In the genomic region with DNA sequence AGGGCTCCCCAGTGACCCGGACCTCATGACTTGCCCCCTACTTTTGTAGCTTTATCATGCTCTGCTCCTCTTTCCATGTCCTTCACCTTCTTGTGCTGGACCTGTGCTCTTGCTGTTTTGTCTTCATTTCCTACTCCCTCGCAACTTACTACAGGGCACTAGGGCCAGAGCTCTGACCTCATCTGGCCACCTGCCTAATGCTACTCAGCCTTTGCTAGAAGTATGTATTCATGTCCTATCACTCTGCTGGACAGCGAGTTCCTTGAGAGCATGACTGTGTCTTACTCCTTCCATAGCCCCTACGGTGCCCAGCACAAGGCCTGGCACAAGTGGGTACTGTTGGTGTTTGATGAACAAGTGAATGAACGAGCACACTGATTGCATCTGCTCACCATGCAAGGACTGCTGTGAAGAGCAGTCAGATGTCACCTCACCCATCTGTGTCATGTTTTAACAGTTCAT, we compare ENCODE assay signal across 10 cellular contexts. TPM values are rescaled to one million over a fixed set of nuclear protein-coding genes. Genes with fewer than 3 reads are reported as not detected.
DNase-seq lines count a peak whose midpoint lies in the region; ATAC-seq, FAIRE-seq and TF ChIP-seq lines count a peak whose summit lies in the region.
"Had no signal": no experiment of that assay in that cellular context is flagged by ENCODE, and none has a peak within 500 bp of the region (broad histone marks: within the 10 kb centered on the region; RNA-seq: fewer than 3 reads in every experiment).

No MANE protein-coding gene starts in this region.

- H3K27ac ChIP-seq in DOHH2 (ENCODE audit: low read depth, low read length) (no peak overlapping the region), PC-3 (ENCODE audit: low read length) (no peak overlapping the region), H1 (ENCODE audit: low read depth, low read length) (no peak overlapping the region), neutrophil (peak overlapping the region; percentile 86), transverse colon (peak overlapping the region in 1 of 4 donors; percentile 94)

- H3K23me2 ChIP-seq in H1 (ENCODE audit: low read depth, low read length) = peaks cover 12% of the 10 kb centered on the region

- H3K27me3 ChIP-seq in DOHH2 (ENCODE audit: control insufficient read depth, low read length) (no peaks in the 10 kb centered on the region), PC-3 (ENCODE audit: low read length) (no peaks in the 10 kb centered on the region), H1 (replicated peaks in 1 of 4; ENCODE audit: control insufficient read depth in 3 of 4, extremely low read depth in 1 of 4, insufficient read depth in 3 of 4, low read length in 3 of 4) (peaks cover 0 to 6% (median 2%) of the 10 kb centered on the region in 4 experiments; a peak in 4 of 7 replicates), neutrophil (no peaks in the 10 kb centered on the region), transverse colon (no peaks in the 10 kb centered on the region)
- H3K27me3 ChIP-seq: left lung had no signal

- intact Hi-C loops in PC-3 (cut with micrococcal nuclease) = loop anchor here (5.0 kb wide), 1 partner anchor 176 kb away; a partner anchor contains a TSS
- intact Hi-C loops in transverse colon (cut with DNase I; ENCODE audit: low total_unique reads) = no loop called here

- H3K23ac ChIP-seq in H1 (ENCODE audit: insufficient read length) = no peak overlapping the region

- no peak overlapping the region for H3K56ac ChIP-seq in H1 (replicated peaks; ENCODE audit: insufficient read length, low read depth, low read length)

- no peak overlapping the region for H2BK120ac ChIP-seq in H1 (replicated peaks; ENCODE audit: low read depth, low read length)

- no peak overlapping the region for H4K91ac ChIP-seq in H1 (replicated peaks; ENCODE audit: insufficient read length, low read length)

- H3K4me2 ChIP-seq in DOHH2 (ENCODE audit: low read length) (peak overlapping the region; percentile 86), PC-3 (ENCODE audit: low read length) (peak overlapping the region; percentile 93), H1 (ENCODE audit: insufficient read depth in 1 of 2, low read depth in 2 of 2, low read length in 2 of 2) (peak overlapping the region; percentile 90 to 93; a peak in 2 of 4 replicates)

- no peak overlapping the region for H2AK5ac ChIP-seq in H1 (ENCODE audit: low read depth, low read length)

- H3K18ac ChIP-seq in H1 (ENCODE audit: extremely low read depth, low read length) = no peak overlapping the region

- H3K4me3 ChIP-seq in DOHH2 (ENCODE audit: low read length) (peak overlapping the region; percentile 86), PC-3 (ENCODE audit: low read length) (peak overlapping the region; percentile 93), H1 (ENCODE audit: extremely low read depth in 1 of 4, insufficient read depth in 2 of 4, low read depth in 3 of 4, low read length in 4 of 4) (peak overlapping the region in 2 of 4 experiments; percentile 75 to 80; a peak in 2 of 8 replicates), neutrophil (ENCODE audit: low read depth in 1 of 2, low read length in 1 of 2) (peak overlapping the region in 1 of 2 experiments; percentile 88), transverse colon (peak overlapping the region in 2 of 4 donors; percentile 87 to 98)

- no peak overlapping the region for H2BK12ac ChIP-seq in H1 (ENCODE audit: low read depth, low read length)

- H2BK15ac ChIP-seq in H1 (ENCODE audit: low read length) = no peak overlapping the region

- DNase-seq in PC-3 = peak; percentile 25
- no peak for DNase-seq in H1 (ENCODE audit: low read depth in 1 of 2, low spot score in 2 of 2)
- DNase-seq in transverse colon = no peak
- DNase-seq in NCI-H2029 treated with DMSO at 0.1 percent for 48 hours (lab: John Stamatoyannopoulos, UW) = no peak
- DNase-seq in effector CD8-positive, alpha-beta T cell (lab: John Stamatoyannopoulos, UW) = no peak
- DNase-seq in DMS79 treated with DMSO at 0.1 percent for 48 hours (lab: John Stamatoyannopoulos, UW) = no peak
- DNase-seq: left lung; stimulated activated naive CD4-positive, alpha-beta T cell treated with Interleukin-2 at 50 U/mL for 16 hours had no signal

- no peak overlapping the region for H3K9ac ChIP-seq in PC-3 (ENCODE audit: low read length)
- no peak overlapping the region for H3K9ac ChIP-seq in H1 (replicated peaks in 1 of 4; ENCODE audit: extremely low read depth in 1 of 4, low read depth in 3 of 4, low read length in 3 of 4)

- H3K9me3 ChIP-seq in DOHH2 (ENCODE audit: control insufficient read depth, insufficient read depth, low read length) = no peaks in the 10 kb centered on the region
- H3K9me3 ChIP-seq in PC-3 (ENCODE audit: low read length) = no peaks in the 10 kb centered on the region
- H3K9me3 ChIP-seq in H1 (ENCODE audit: insufficient read depth in 2 of 2, low read depth in 1 of 2, low read length in 1 of 2) = no peaks in the 10 kb centered on the region
- H3K9me3 ChIP-seq in neutrophil = no peaks in the 10 kb centered on the region
- H3K9me3 ChIP-seq in transverse colon = no peaks in the 10 kb centered on the region
- H3K9me3 ChIP-seq: left lung had no signal

- H2BK5ac ChIP-seq in H1 (ENCODE audit: low read depth, low read length) = no peak overlapping the region

- H4K5ac ChIP-seq in H1 (ENCODE audit: insufficient read length, low read depth, low read length) = no peak overlapping the region

- H2AFZ ChIP-seq in PC-3 (ENCODE audit: low read length) = no peak overlapping the region
- H2AFZ ChIP-seq in H1 (ENCODE audit: low read length) = no peak overlapping the region

- TF ChIP-seq RAD21 in H1 (IDR thresholded peaks at IDR 0.05 in 1 of 2, conservative IDR thresholded peaks at IDR 0.05 in 1 of 2; ENCODE audit: low read depth in 2 of 2, low read length in 2 of 2) = no peak

- TF ChIP-seq POLR2A in H1 (IDR thresholded peaks at IDR 0.05; ENCODE audit: control extremely low read depth in 1 of 2, low read depth in 2 of 2, low read length in 2 of 2) (peak in 1 of 2 experiments; percentile 42; a peak in 1 of 3 replicates), transverse colon (IDR thresholded peaks at IDR 0.05) (no peak)

- no peaks in the 10 kb centered on the region; the same call in 1 of the 2 replicates for H3F3A ChIP-seq in DOHH2 (ENCODE audit: control insufficient read depth, insufficient read depth)
- H3F3A ChIP-seq in PC-3 (ENCODE audit: low read length, unreplicated experiment) = no peaks in the 10 kb centered on the region

- H3K9me2 ChIP-seq in DOHH2 (replicated peaks; ENCODE audit: control insufficient read depth, low read length) (no peaks in the 10 kb centered on the region), PC-3 (replicated peaks; ENCODE audit: low read length) (no peaks in the 10 kb centered on the region)

- no peak overlapping the region for H4K8ac ChIP-seq in H1 (ENCODE audit: extremely low read depth, insufficient read depth, low read length)

- in situ Hi-C loops in transverse colon (cut with MboI; ENCODE audit: low pct_ligation_motif_present in 1 of 4, low pct_unique_long_range_greater_than_20kb in 1 of 4, low sequenced_read_pairs in 3 of 4) = no loop called here

- H3K36me3 ChIP-seq in DOHH2 (ENCODE audit: control insufficient read depth, low read length) (peaks cover 6% of the 10 kb centered on the region), PC-3 (ENCODE audit: low read depth, low read length) (peaks cover 7% of the 10 kb centered on the region; the same call in 1 of the 2 replicates), H1 (ENCODE audit: control insufficient read depth in 2 of 4, insufficient read depth in 4 of 4, low read length in 3 of 4) (no peaks in the 10 kb centered on the region), neutrophil (peaks cover 23% of the 10 kb centered on the region), transverse colon (peaks cover 0 to 7% (median under 1%) of the 10 kb centered on the region in 4 donors)

- TF ChIP-seq CTCF in DOHH2 (IDR thresholded peaks at IDR 0.05; ENCODE audit: low read depth, low read length, poor library complexity, severe bottlenecking) (no peak), PC-3 (conservative IDR thresholded peaks at IDR 0.05; ENCODE audit: low read depth, low read length) (no peak), H1 (IDR thresholded peaks at IDR 0.05; ENCODE audit: control extremely low read depth in 1 of 3, insufficient read depth in 1 of 3, low read depth in 1 of 3, low read length in 3 of 3) (no peak), neutrophil (IDR thresholded peaks at IDR 0.05) (no peak), transverse colon (IDR thresholded peaks at IDR 0.05) (no peak)

- WGBS in H1 (ENCODE audit: extremely low coverage in 1 of 2, insufficient coverage in 1 of 2, insufficient read length in 1 of 2, insufficient replicate concordance in 2 of 2, low coverage in 1 of 2, low lambda C conversion rate in 2 of 2, missing lambda C conversion rate in 1 of 2), 2 experiments = 86% methylated on average over 5 of the region's 5 CpGs; no CpG with 5 or more reads in 1 of the 2 experiments
- WGBS in transverse colon (ENCODE audit: low coverage in 1 of 2), 2 donors = 72 to 100% methylated on average over 1 to 5 of the region's 5 CpGs

- peaks cover 8% of the 10 kb centered on the region; the same call in 1 of the 2 replicates for H3K79me1 ChIP-seq in H1 (ENCODE audit: low read depth, low read length)

- H2BK20ac ChIP-seq in H1 (ENCODE audit: low read length) = no peak overlapping the region

- TF ChIP-seq EP300 in H1 (IDR thresholded peaks at IDR 0.05; ENCODE audit: borderline replicate concordance in 1 of 2, low read depth in 2 of 2, low read length in 2 of 2) (no peak), transverse colon (IDR thresholded peaks at IDR 0.05; ENCODE audit: low read depth) (no peak)

- no peak overlapping the region for H3K14ac ChIP-seq in H1 (ENCODE audit: insufficient read length)

- CTCF ChIA-PET in PC-3 (lab: Charles Lee) = no interaction called here
- CTCF ChIA-PET in H1 (lab: Charles Lee; ENCODE audit: partially characterized antibody) = interaction anchor here (0.6 to 2.7 kb wide), 9 partner anchors 10 to 768 kb away, joined by 3 to 11 read pairs (median 3); a partner anchor contains a TSS

- H3K79me2 ChIP-seq in DOHH2 (ENCODE audit: control insufficient read depth, low read length) (peaks cover 22% of the 10 kb centered on the region), PC-3 (ENCODE audit: low read length) (peaks cover 41% of the 10 kb centered on the region), H1 (ENCODE audit: control insufficient read depth in 1 of 2, insufficient read depth in 2 of 2, low read length in 2 of 2) (peaks cover 0 to 3% of the 10 kb centered on the region in 2 experiments; a peak in 1 of 4 replicates)

- FAIRE-seq in H1 (lab: Jason Lieb, UNC) = no peak

- POLR2A ChIA-PET in PC-3 (lab: Charles Lee; ENCODE audit: unreplicated experiment) = no interaction called here
- POLR2A ChIA-PET in H1 (lab: Charles Lee; ENCODE audit: partially characterized antibody) = interaction anchor here (1.1 to 5.5 kb wide), 7 partner anchors 12 to 208 kb away, joined by 3 to 32 read pairs (median 3); a partner anchor contains a TSS

- no TSS peak for BruUV-seq in PC-3 (replicated peaks; lab: Mats Ljungman, UMichigan)

- peaks cover 28% of the 10 kb centered on the region for H3K4me1 ChIP-seq in DOHH2 (ENCODE audit: control insufficient read depth, low read length)
- H3K4me1 ChIP-seq in PC-3 (ENCODE audit: insufficient read depth, low read length) = peaks cover 23% of the 10 kb centered on the region
- peaks cover 12 to 25% (median 15%) of the 10 kb centered on the region in 4 experiments for H3K4me1 ChIP-seq in H1 (replicated peaks in 1 of 4; ENCODE audit: control insufficient read depth in 3 of 4, insufficient read depth in 4 of 4, low read length in 3 of 4)
- peaks cover 22 to 24% of the 10 kb centered on the region in 2 experiments for H3K4me1 ChIP-seq in neutrophil (ENCODE audit: control insufficient read depth in 1 of 2, insufficient read depth in 1 of 2, low read depth in 1 of 2, low read length in 1 of 2)
- peaks cover 15 to 30% (median 27%) of the 10 kb centered on the region in 4 donors for H3K4me1 ChIP-seq in transverse colon

- ATAC-seq in PC-3 = no peak
- ATAC-seq: left lung had no signal

- H4K20me1 ChIP-seq in DOHH2 (ENCODE audit: control insufficient read depth, insufficient read depth, low read depth, low read length) (no peaks in the 10 kb centered on the region), PC-3 (ENCODE audit: low read length) (peaks cover 11% of the 10 kb centered on the region; the same call in 1 of the 2 replicates), H1 (replicated peaks in 1 of 2; ENCODE audit: control insufficient read depth in 1 of 2, insufficient read depth in 2 of 2, low read length in 2 of 2) (peaks cover 11 to 13% of the 10 kb centered on the region in 2 experiments)

- no peak overlapping the region for H3K4ac ChIP-seq in H1 (replicated peaks; ENCODE audit: insufficient read length, low read depth, low read length)

RNA-seq across cellular contexts. Expression of a gene that starts 1.9 kb away (rescaled TPM):
- total RNA-seq in PC-3 (2014; rRNA removed) = 32.3 and 35.6 TPM in 2 replicates
- total RNA-seq in H1 (2021; fragmentation: NEBNext Ultra II Directional; extraction: Animal tissue kit (Norgen Biotek cat#: 25700)) = 20.8 and 23.1 TPM in 2 replicates
- polyA plus RNA-seq in H1 (2011; rRNA removed) = 23.1 and 39.9 TPM in 2 replicates
- polyA plus RNA-seq in H1 (2011; cell fraction: cytosol; rRNA removed) = 25.9 TPM
- polyA plus RNA-seq in H1 (2011; cell fraction: nucleus; rRNA removed) = 27.3 TPM
- polyA plus RNA-seq in H1 (2012, experiment 1 of 2) = 20.5 to 26.2 TPM (median 22.8 TPM) in 4 replicates
- 21.2 TPM for polyA plus RNA-seq in H1 (2012, experiment 2 of 2)
- 17.5 TPM for polyA plus RNA-seq in H1 (2013, experiment 1 of 2)
- polyA plus RNA-seq in H1 (2013, experiment 2 of 2) = 15.3 TPM
- 23.2 and 27.4 TPM in 2 replicates for polyA minus RNA-seq in H1 (2011; rRNA and poly(A)+ RNA removed)
- 10.6 TPM for polyA minus RNA-seq in H1 (2011; cell fraction: cytosol; rRNA and poly(A)+ RNA removed)
- 16.7 TPM for polyA minus RNA-seq in H1 (2011; cell fraction: nucleus; rRNA and poly(A)+ RNA removed)
- total RNA-seq in transverse colon = 100 to 1,000 TPM in 1 of 4 donors, 10 to 100 TPM in 3; 73.2 to 125 (median 93.6) TPM

RNA-seq across cellular contexts. Expression of a gene that starts 21.7 kb away (rescaled TPM):
- 38.6 and 43.7 TPM in 2 replicates for total RNA-seq in PC-3 (2014; rRNA removed)
- 77.4 and 77.6 TPM in 2 replicates for total RNA-seq in H1 (2021; fragmentation: NEBNext Ultra II Directional; extraction: Animal tissue kit (Norgen Biotek cat#: 25700))
- 43.0 and 67.3 TPM in 2 replicates for polyA plus RNA-seq in H1 (2011; rRNA removed)
- polyA plus RNA-seq in H1 (2011; cell fraction: cytosol; rRNA removed) = 36.6 TPM
- polyA plus RNA-seq in H1 (2011; cell fraction: nucleus; rRNA removed) = 58.6 TPM
- 72.8 to 99.4 TPM (median 83.9 TPM) in 4 replicates for polyA plus RNA-seq in H1 (2012, experiment 1 of 2)
- polyA plus RNA-seq in H1 (2012, experiment 2 of 2) = 89.8 TPM
- 103 TPM for polyA plus RNA-seq in H1 (2013, experiment 1 of 2)
- polyA plus RNA-seq in H1 (2013, experiment 2 of 2) = 109 TPM
- 25.4 and 44.6 TPM in 2 replicates for polyA minus RNA-seq in H1 (2011; rRNA and poly(A)+ RNA removed)
- 47.6 TPM for polyA minus RNA-seq in H1 (2011; cell fraction: cytosol; rRNA and poly(A)+ RNA removed)
- 23.2 TPM for polyA minus RNA-seq in H1 (2011; cell fraction: nucleus; rRNA and poly(A)+ RNA removed)
- total RNA-seq in transverse colon = 10 to 100 TPM; 17.1 to 68.1 (median 24.4) TPM

RNA-seq across cellular contexts. Expression of a gene that starts 37.6 kb away (rescaled TPM):
- 17.6 and 22.2 TPM in 2 replicates for total RNA-seq in PC-3 (2014; rRNA removed)
- total RNA-seq in H1 (2021; fragmentation: NEBNext Ultra II Directional; extraction: Animal tissue kit (Norgen Biotek cat#: 25700)) = 22.9 and 23.2 TPM in 2 replicates
- 15.4 and 18.6 TPM in 2 replicates for polyA plus RNA-seq in H1 (2011; rRNA removed)
- polyA plus RNA-seq in H1 (2011; cell fraction: cytosol; rRNA removed) = 16.5 TPM
- 13.9 TPM for polyA plus RNA-seq in H1 (2011; cell fraction: nucleus; rRNA removed)
- 14.8 to 20.4 TPM (median 15.7 TPM) in 4 replicates for polyA plus RNA-seq in H1 (2012, experiment 1 of 2)
- 12.1 TPM for polyA plus RNA-seq in H1 (2012, experiment 2 of 2)
- 14.6 TPM for polyA plus RNA-seq in H1 (2013, experiment 1 of 2)
- 15.5 TPM for polyA plus RNA-seq in H1 (2013, experiment 2 of 2)
- polyA minus RNA-seq in H1 (2011; rRNA and poly(A)+ RNA removed) = 19.1 and 23.3 TPM in 2 replicates
- 12.3 TPM for polyA minus RNA-seq in H1 (2011; cell fraction: cytosol; rRNA and poly(A)+ RNA removed)
- polyA minus RNA-seq in H1 (2011; cell fraction: nucleus; rRNA and poly(A)+ RNA removed) = 29.0 TPM
- total RNA-seq in transverse colon = under 1 TPM in 1 of 4 donors, not detected in 3; 0.41 TPM

RNA-seq across cellular contexts. Expression of a gene that starts 53.8 kb away (rescaled TPM):
- total RNA-seq in PC-3 (2014; rRNA removed) (6.4 and 7.2 TPM in 2 replicates), transverse colon (1 to 10 TPM in 3 of 4 donors, not detected in 1; 2.0 to 2.4 (median 2.4) TPM)
- total RNA-seq in H1 (2021; fragmentation: NEBNext Ultra II Directional; extraction: Animal tissue kit (Norgen Biotek cat#: 25700)) = 7.3 and 7.7 TPM in 2 replicates
- polyA plus RNA-seq in H1 (2011; rRNA removed) = 7.4 and 9.0 TPM in 2 replicates
- 6.5 TPM for polyA plus RNA-seq in H1 (2011; cell fraction: cytosol; rRNA removed)
- 6.1 TPM for polyA plus RNA-seq in H1 (2011; cell fraction: nucleus; rRNA removed)
- polyA plus RNA-seq in H1 (2012, experiment 1 of 2) = 6.2 to 8.2 TPM (median 7.5 TPM) in 4 replicates
- polyA plus RNA-seq in H1 (2012, experiment 2 of 2) = 6.0 TPM
- polyA plus RNA-seq in H1 (2013, experiment 1 of 2) = 7.1 TPM
- 8.3 TPM for polyA plus RNA-seq in H1 (2013, experiment 2 of 2)
- 10.1 and 10.5 TPM in 2 replicates for polyA minus RNA-seq in H1 (2011; rRNA and poly(A)+ RNA removed)
- 7.6 TPM for polyA minus RNA-seq in H1 (2011; cell fraction: cytosol; rRNA and poly(A)+ RNA removed)
- 4.5 TPM for polyA minus RNA-seq in H1 (2011; cell fraction: nucleus; rRNA and poly(A)+ RNA removed)

Comparison
In these comparisons a context has a peak if more than half of its experiments do, and no peak if none do; other contexts are left out.
1. RNA of a gene that starts 37.6 kb away (total RNA-seq): 22.9 to 23.2 TPM in H1 and 17.6 to 22.2 TPM in PC-3; 0.41 TPM in transverse colon; every median in the first group is over 10 times any median in the second.
2. Peak in every context shown above with its lines, with median percentiles within 50 percentile points of each other: H3K4me2 ChIP-seq.